ENCODE assay signal across 1 cellular context in the genomic region with DNA sequence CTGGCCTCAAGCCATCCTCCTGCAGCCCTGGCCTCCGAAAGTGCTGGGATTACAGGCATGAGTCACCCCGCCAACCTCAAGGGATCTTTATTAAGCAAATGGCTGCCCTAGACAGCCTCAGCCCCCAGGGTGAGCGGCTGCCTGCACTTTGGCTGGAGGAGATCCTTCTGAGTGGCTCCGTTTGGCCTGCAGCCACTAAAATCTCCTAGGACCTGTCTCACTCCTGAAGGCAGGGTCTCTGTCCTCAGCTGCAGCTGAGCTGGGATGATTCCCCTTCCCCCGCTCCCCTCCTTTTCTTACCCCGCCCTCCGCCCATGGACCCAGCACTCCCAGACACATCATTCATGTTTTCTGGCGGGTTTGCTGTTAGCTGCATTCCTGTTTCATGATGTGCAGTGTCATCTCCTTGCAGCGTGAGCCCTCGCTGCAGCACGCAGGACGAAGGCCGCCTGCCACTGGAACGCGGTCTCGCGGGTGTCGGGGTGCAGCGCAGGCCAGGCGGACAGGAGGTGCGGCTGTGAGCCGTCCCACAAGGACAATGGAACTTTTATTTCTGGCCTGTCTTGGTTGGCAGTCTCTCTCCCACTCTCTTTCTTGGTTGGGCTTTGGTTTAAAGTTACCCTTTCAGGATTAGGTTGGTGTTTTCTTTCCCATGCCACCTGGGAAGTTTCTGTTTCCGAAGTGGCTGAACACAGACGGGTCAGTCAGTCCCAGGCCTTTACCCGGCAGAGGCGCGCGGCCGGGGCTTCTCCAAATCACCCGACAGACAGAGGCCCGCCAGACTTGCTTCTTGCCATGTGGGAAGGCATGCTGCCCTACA.
TF ChIP-seq lines count a peak whose summit lies in the region.

No MANE protein-coding gene starts in this region.

TF ChIP-seq in GM23338, 12 proteins besides CTCF, POLR2A, EP300 and RAD21:
- no peak for TF ChIP-seq ZNF462 (CRISPR knock-in tag; IDR thresholded peaks at IDR 0.05)
- TF ChIP-seq EZH2 (IDR thresholded peaks at IDR 0.05; ENCODE audit: low read depth, unreplicated experiment), result peak; percentile 77
TF ChIP-seq in GM23338: peak in this region for 1.
